1 cellular context compared by ENCODE assay signal in genomic region chr21:42289926-42290325, GRCh38.
TF ChIP-seq lines count a peak whose summit lies in the region.

No MANE protein-coding gene starts in this region.

TF ChIP-seq in K562, 482 proteins besides CTCF, POLR2A, EP300 and RAD21 (continued from another document):
- TF ChIP-seq RREB1 (CRISPR knock-in tag; IDR thresholded peaks at IDR 0.05) (no peak), SMAD1 (IDR thresholded peaks at IDR 0.05; ENCODE audit: low read depth, low read length, partially characterized antibody) (no peak), ZNF512 (tag; IDR thresholded peaks at IDR 0.05) (no peak), MIER1 (IDR thresholded peaks at IDR 0.05; ENCODE audit: low read depth) (no peak), RNF219 (CRISPR knock-in tag; IDR thresholded peaks at IDR 0.05) (no peak), ZNF830 (CRISPR knock-in tag; IDR thresholded peaks at IDR 0.05) (no peak), PKNOX1 (IDR thresholded peaks at IDR 0.05) (0 out of 2 replicates have a peak, but pooled peaks have one; percentile 13), RUNX1 (IDR thresholded peaks at IDR 0.05; ENCODE audit: low read depth) (no peak)
